9 cellular contexts compared by ENCODE assay signal in genomic region chr6:28587746-28588075, GRCh38.
DNase-seq lines count a peak whose midpoint lies in the region; ATAC-seq and FAIRE-seq lines count a peak whose summit lies in the region.
"Had no signal": no experiment of that assay in that cellular context is flagged by ENCODE, and none has a peak within 500 bp of the region (broad histone marks: within the 10 kb centered on the region; RNA-seq: fewer than 3 reads in every experiment).

No MANE protein-coding gene starts in this region.

- no peaks in the 10 kb centered on the region for H3K36me3 ChIP-seq in iPS-18a (ENCODE audit: control insufficient read depth, low read depth, low read length)
- H3K36me3 ChIP-seq in subcutaneous abdominal adipose tissue (ENCODE audit: control insufficient read depth in 5 of 5, insufficient read depth in 5 of 5, low read length in 5 of 5): no peaks in the 10 kb centered on the region

- H3K4me1 ChIP-seq in iPS-18a (ENCODE audit: control insufficient read depth, low read depth, low read length) (peaks cover 9% of the 10 kb centered on the region), subcutaneous abdominal adipose tissue (ENCODE audit: control insufficient read depth in 5 of 5, insufficient read depth in 5 of 5, low read length in 5 of 5) (peaks cover 6 to 26% (median 19%) of the 10 kb centered on the region in 5 donors)

- H3K27me3 Mint-ChIP-seq in T-helper 1 cell treated with Interleukin-12 subunit alpha and Interleukin-12 subunit beta and Interleukin-4 antibody, amounts not matched to agents 30 μg/mL and 1 μg/mL, for 36 hours (ENCODE audit: low read depth): peaks cover 72% of the 10 kb centered on the region
- H3K27me3 Mint-ChIP-seq in activated T-helper 17 cell treated with anti-CD3 and anti-CD28 coated beads, Interleukin-2, amount 50 U/mL, for 72 hours: peaks cover 74% of the 10 kb centered on the region

- FAIRE-seq in frontal cortex (lab: Jason Lieb, UNC): no peak

- H3K27ac Mint-ChIP-seq in T-helper 1 cell treated with Interleukin-12 subunit alpha and Interleukin-12 subunit beta and Interleukin-4 antibody, amounts not matched to agents 30 μg/mL and 1 μg/mL, for 36 hours: peak overlapping the region; percentile 24
- H3K27ac Mint-ChIP-seq in activated T-helper 17 cell treated with anti-CD3 and anti-CD28 coated beads, Interleukin-2, amount 50 U/mL, for 72 hours: no peak overlapping the region

- peaks cover 31% of the 10 kb centered on the region for H3K4me1 Mint-ChIP-seq in T-helper 1 cell treated with Interleukin-12 subunit alpha and Interleukin-12 subunit beta and Interleukin-4 antibody, amounts not matched to agents 30 μg/mL and 1 μg/mL, for 36 hours (ENCODE audit: low read depth)
- H3K4me1 Mint-ChIP-seq in activated T-helper 17 cell treated with anti-CD3 and anti-CD28 coated beads, Interleukin-2, amount 50 U/mL, for 72 hours: peaks cover 14% of the 10 kb centered on the region

- DNase-seq in T-helper 1 cell: no peak
- no peak for DNase-seq in frontal cortex (ENCODE audit: low spot score in 2 of 2)
- no peak for DNase-seq in NCI-H1930 (lab: John Stamatoyannopoulos, UW)
- DNase-seq in NOMO-1 treated with dmso at 0.1 percent for 144 hours (lab: John Stamatoyannopoulos, UW; ENCODE audit: unreplicated experiment): no peak

- H3K9me3 Mint-ChIP-seq in T-helper 1 cell treated with Interleukin-12 subunit alpha and Interleukin-12 subunit beta and Interleukin-4 antibody, amounts not matched to agents 30 μg/mL and 1 μg/mL, for 36 hours: peaks cover 9% of the 10 kb centered on the region
- peaks cover 11% of the 10 kb centered on the region for H3K9me3 Mint-ChIP-seq in activated T-helper 17 cell treated with anti-CD3 and anti-CD28 coated beads, Interleukin-2, amount 50 U/mL, for 72 hours

- H3K9me3 ChIP-seq in iPS-18a (ENCODE audit: control insufficient read depth, low read depth, low read length) (no peaks in the 10 kb centered on the region), subcutaneous abdominal adipose tissue (ENCODE audit: control insufficient read depth in 5 of 5, low read length in 5 of 5) (no peaks in the 10 kb centered on the region)
- H3K9me3 ChIP-seq: body of pancreas had no signal

- ATAC-seq in activated T-helper 17 cell treated with anti-CD3 and anti-CD28 coated beads, Interleukin-2, amount 50 U/mL, for 72 hours (replicated peaks): no peak

- H3K27ac ChIP-seq in iPS-18a (ENCODE audit: low read length) (peak overlapping the region; percentile 63), subcutaneous abdominal adipose tissue (ENCODE audit: low read depth, low read length) (no peak overlapping the region)

- peaks cover 12% of the 10 kb centered on the region for H3K36me3 Mint-ChIP-seq in T-helper 1 cell treated with Interleukin-12 subunit alpha and Interleukin-12 subunit beta and Interleukin-4 antibody, amounts not matched to agents 30 μg/mL and 1 μg/mL, for 36 hours (ENCODE audit: low read depth)
- peaks cover 23% of the 10 kb centered on the region for H3K36me3 Mint-ChIP-seq in activated T-helper 17 cell treated with anti-CD3 and anti-CD28 coated beads, Interleukin-2, amount 50 U/mL, for 72 hours (ENCODE audit: low read depth)

- peak overlapping the region; percentile 78 for H3K4me3 Mint-ChIP-seq in T-helper 1 cell treated with Interleukin-12 subunit alpha and Interleukin-12 subunit beta and Interleukin-4 antibody, amounts not matched to agents 30 μg/mL and 1 μg/mL, for 36 hours
- peak overlapping the region; percentile 83 for H3K4me3 Mint-ChIP-seq in activated T-helper 17 cell treated with anti-CD3 and anti-CD28 coated beads, Interleukin-2, amount 50 U/mL, for 72 hours

- H3K4me3 ChIP-seq in iPS-18a (ENCODE audit: low read length) (peak overlapping the region; percentile 80), subcutaneous abdominal adipose tissue (ENCODE audit: low read depth in 1 of 5, low read length in 5 of 5) (peak overlapping the region; percentile 67 to 87 (median 80))

- peaks cover 16% of the 10 kb centered on the region for H3K27me3 ChIP-seq in iPS-18a (ENCODE audit: control insufficient read depth, insufficient read depth, low read length)
- H3K27me3 ChIP-seq in subcutaneous abdominal adipose tissue (ENCODE audit: control insufficient read depth in 5 of 5, insufficient read depth in 4 of 5, low read length in 5 of 5): peaks cover 0 to 22% (median 5%) of the 10 kb centered on the region in 5 donors

- H3K9ac ChIP-seq in iPS-18a (ENCODE audit: low read length) (peak overlapping the region; percentile 64), subcutaneous abdominal adipose tissue (ENCODE audit: low read length in 5 of 5) (no peak overlapping the region)
